In the genomic region with DNA sequence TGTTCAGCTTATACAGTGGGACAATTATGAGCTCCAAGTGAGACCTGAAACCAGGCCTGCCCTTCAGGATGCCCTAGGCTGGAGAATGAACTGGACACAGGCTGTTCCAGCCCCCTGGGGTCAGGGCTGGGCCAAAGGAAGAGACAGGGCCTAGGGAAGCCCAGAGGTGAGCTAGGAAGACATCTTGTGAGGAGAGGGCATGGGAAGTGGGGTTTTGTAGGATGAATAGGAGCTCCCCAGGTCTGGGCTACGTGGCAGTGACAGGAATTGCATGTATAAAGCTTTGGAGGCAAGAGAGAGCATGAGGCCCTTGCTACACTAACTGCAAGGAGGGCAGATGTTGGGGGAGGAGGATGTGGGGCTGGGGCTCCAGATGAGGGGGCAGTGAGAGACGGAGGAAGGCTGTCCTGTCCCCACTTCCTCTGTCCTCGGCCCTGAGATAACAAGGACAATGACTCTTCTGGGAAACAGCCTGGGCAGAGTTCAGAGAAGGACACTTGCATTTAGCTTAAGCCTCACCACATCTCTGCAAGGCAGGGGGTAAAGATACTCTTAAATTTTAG, we compare ENCODE assay signal across 1 cellular context.
TF ChIP-seq lines count a peak whose summit lies in the region.

No MANE protein-coding gene starts in this region.

TF ChIP-seq in HepG2, 621 proteins besides CTCF, POLR2A, EP300 and RAD21:
- TF ChIP-seq ZNF446 (CRISPR knock-in tag; IDR thresholded peaks at IDR 0.05) (no peak), KMT2B (CRISPR knock-in tag; IDR thresholded peaks at IDR 0.05) (no peak), ZSCAN20 (CRISPR knock-in tag; IDR thresholded peaks at IDR 0.05; ENCODE audit: borderline replicate concordance) (no peak), ZNF441 (CRISPR knock-in tag; IDR thresholded peaks at IDR 0.05; ENCODE audit: borderline replicate concordance) (no peak), ZBTB1 (CRISPR knock-in tag; IDR thresholded peaks at IDR 0.05; ENCODE audit: borderline replicate concordance) (no peak), MTF1 (CRISPR knock-in tag; IDR thresholded peaks at IDR 0.05) (no peak)
- TF ChIP-seq, protein P1, sequence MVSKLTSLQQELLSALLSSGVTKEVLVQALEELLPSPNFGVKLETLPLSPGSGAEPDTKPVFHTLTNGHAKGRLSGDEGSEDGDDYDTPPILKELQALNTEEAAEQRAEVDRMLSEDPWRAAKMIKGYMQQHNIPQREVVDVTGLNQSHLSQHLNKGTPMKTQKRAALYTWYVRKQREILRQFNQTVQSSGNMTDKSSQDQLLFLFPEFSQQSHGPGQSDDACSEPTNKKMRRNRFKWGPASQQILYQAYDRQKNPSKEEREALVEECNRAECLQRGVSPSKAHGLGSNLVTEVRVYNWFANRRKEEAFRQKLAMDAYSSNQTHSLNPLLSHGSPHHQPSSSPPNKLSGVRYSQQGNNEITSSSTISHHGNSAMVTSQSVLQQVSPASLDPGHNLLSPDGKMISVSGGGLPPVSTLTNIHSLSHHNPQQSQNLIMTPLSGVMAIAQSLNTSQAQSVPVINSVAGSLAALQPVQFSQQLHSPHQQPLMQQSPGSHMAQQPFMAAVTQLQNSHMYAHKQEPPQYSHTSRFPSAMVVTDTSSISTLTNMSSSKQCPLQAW (CRISPR knock-in tag; IDR thresholded peaks at IDR 0.05) = no peak
- TF ChIP-seq, protein P2, sequence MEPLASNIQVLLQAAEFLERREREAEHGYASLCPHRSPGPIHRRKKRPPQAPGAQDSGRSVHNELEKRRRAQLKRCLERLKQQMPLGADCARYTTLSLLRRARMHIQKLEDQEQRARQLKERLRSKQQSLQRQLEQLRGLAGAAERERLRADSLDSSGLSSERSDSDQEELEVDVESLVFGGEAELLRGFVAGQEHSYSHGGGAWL (CRISPR knock-in tag; IDR thresholded peaks at IDR 0.05) = no peak
- TF ChIP-seq, protein P3, sequence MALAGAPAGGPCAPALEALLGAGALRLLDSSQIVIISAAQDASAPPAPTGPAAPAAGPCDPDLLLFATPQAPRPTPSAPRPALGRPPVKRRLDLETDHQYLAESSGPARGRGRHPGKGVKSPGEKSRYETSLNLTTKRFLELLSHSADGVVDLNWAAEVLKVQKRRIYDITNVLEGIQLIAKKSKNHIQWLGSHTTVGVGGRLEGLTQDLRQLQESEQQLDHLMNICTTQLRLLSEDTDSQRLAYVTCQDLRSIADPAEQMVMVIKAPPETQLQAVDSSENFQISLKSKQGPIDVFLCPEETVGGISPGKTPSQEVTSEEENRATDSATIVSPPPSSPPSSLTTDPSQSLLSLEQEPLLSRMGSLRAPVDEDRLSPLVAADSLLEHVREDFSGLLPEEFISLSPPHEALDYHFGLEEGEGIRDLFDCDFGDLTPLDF (CRISPR knock-in tag; IDR thresholded peaks at IDR 0.05) = no peak
